ENCODE assay signal across 11 cellular contexts in genomic region chr9:77647267-77647658, GRCh38. TPM values are rescaled to one million over a fixed set of nuclear protein-coding genes. Genes with fewer than 3 reads are reported as not detected.
DNase-seq lines count a peak whose midpoint lies in the region; ATAC-seq, FAIRE-seq and TF ChIP-seq lines count a peak whose summit lies in the region.
"Had no signal": no experiment of that assay in that cellular context is flagged by ENCODE, and none has a peak within 500 bp of the region (broad histone marks: within the 10 kb centered on the region; RNA-seq: fewer than 3 reads in every experiment).

No MANE protein-coding gene starts in this region.

- peak overlapping the region; percentile 87; the same call in 1 of the 2 replicates for H4K8ac ChIP-seq in H1 (ENCODE audit: extremely low read depth, insufficient read depth, low read length)

- no peaks in the 10 kb centered on the region for H3K27me3 ChIP-seq in liver (ENCODE audit: control insufficient read depth in 4 of 4, insufficient read depth in 4 of 4, low read length in 3 of 4)
- peaks cover 0 to 26% of the 10 kb centered on the region in 2 experiments; a peak in 3 of 5 replicates for H3K27me3 ChIP-seq in HepG2 (ENCODE audit: control insufficient read depth in 1 of 2, insufficient read depth in 2 of 2, low read length in 2 of 2)
- H3K27me3 ChIP-seq in H1 (replicated peaks in 1 of 4; ENCODE audit: control insufficient read depth in 3 of 4, extremely low read depth in 1 of 4, insufficient read depth in 3 of 4, low read length in 3 of 4): peaks cover 6 to 32% (median 21%) of the 10 kb centered on the region in 4 experiments
- H3K27me3 ChIP-seq in uterus: no peaks in the 10 kb centered on the region
- no peaks in the 10 kb centered on the region for H3K27me3 ChIP-seq in MG63

- no peak overlapping the region for H2AK5ac ChIP-seq in H1 (ENCODE audit: low read depth, low read length)

- intact Hi-C loops in HepG2 (cut with micrococcal nuclease; ENCODE audit: unreplicated experiment) (no loop called here), uterus (cut with DNase I; ENCODE audit: low total_unique reads) (loop anchor here (5.0 kb wide), 1 partner anchor 190 kb away; no protein-coding TSS in a partner anchor)

- BruUV-seq in HepG2 (replicated peaks; lab: Mats Ljungman, UMichigan): no TSS peak

- peaks cover 41 to 60% (median 52%) of the 10 kb centered on the region in 3 donors for H3K27me3 Mint-ChIP-seq in naive B cell

- H3K14ac ChIP-seq in H1 (ENCODE audit: insufficient read length): no peak overlapping the region

- no peak overlapping the region for H2BK20ac ChIP-seq in H1 (ENCODE audit: low read length)

- H3K27ac ChIP-seq in liver (ENCODE audit: low read depth in 1 of 2, low read length in 2 of 2): peak overlapping the region; percentile 55 to 67
- H3K27ac ChIP-seq in HepG2 (ENCODE audit: extremely low read length, insufficient read depth, low read length): no peak overlapping the region
- no peak overlapping the region for H3K27ac ChIP-seq in H1 (ENCODE audit: low read depth, low read length)
- peak overlapping the region; percentile 86 to 89 for H3K27ac ChIP-seq in uterus

- no peak overlapping the region for H2BK15ac ChIP-seq in H1 (ENCODE audit: low read length)

- POLR2A ChIA-PET in HepG2 (lab: Yijun Ruan, JAX): no interaction called here
- POLR2A ChIA-PET in H1 (lab: Charles Lee; ENCODE audit: partially characterized antibody): interaction anchor here (0.7 to 1.5 kb wide), 3 partner anchors 8 to 207 kb away, joined by 3 read pairs; no protein-coding TSS in a partner anchor

- no peak overlapping the region for H3K23ac ChIP-seq in H1 (ENCODE audit: insufficient read length)

- TF ChIP-seq RAD21 in liver (IDR thresholded peaks at IDR 0.05) (no peak), HepG2 (CRISPR knock-in tag; IDR thresholded peaks at IDR 0.05) (no peak), H1 (IDR thresholded peaks at IDR 0.05 in 1 of 2, conservative IDR thresholded peaks at IDR 0.05 in 1 of 2; ENCODE audit: low read depth in 2 of 2, low read length in 2 of 2) (no peak)

- peak overlapping the region; percentile 5 for H4K91ac ChIP-seq in H1 (replicated peaks; ENCODE audit: insufficient read length, low read length)

- TF ChIP-seq EP300 in HepG2 (IDR thresholded peaks at IDR 0.05; ENCODE audit: low read depth in 2 of 2, low read length in 2 of 2): no peak
- no peak for TF ChIP-seq EP300 in HepG2 (CRISPR knock-in tag; IDR thresholded peaks at IDR 0.05; ENCODE audit: borderline replicate concordance)
- TF ChIP-seq EP300 in H1 (IDR thresholded peaks at IDR 0.05; ENCODE audit: borderline replicate concordance in 1 of 2, low read depth in 2 of 2, low read length in 2 of 2): no peak

- no peaks in the 10 kb centered on the region for H3K36me3 Mint-ChIP-seq in naive B cell
- H3K36me3 Mint-ChIP-seq: CD4-positive, CD25-positive, alpha-beta regulatory T cell; stimulated activated naive B cell treated with anti-CD40 and anti-IgM and Interleukin-4, amounts not matched to agents 10 μg/mL and 1 μg/mL and 100 μg/mL, for 72 hours had no signal

- no peaks in the 10 kb centered on the region for H3K36me3 ChIP-seq in liver (ENCODE audit: control insufficient read depth in 4 of 4, insufficient read depth in 3 of 4, low read depth in 1 of 4, low read length in 3 of 4)
- H3K36me3 ChIP-seq in HepG2 (replicated peaks in 1 of 2; ENCODE audit: control insufficient read depth in 1 of 2, insufficient read depth in 2 of 2, low read length in 2 of 2): no peaks in the 10 kb centered on the region
- H3K36me3 ChIP-seq in H1 (ENCODE audit: control insufficient read depth in 2 of 4, insufficient read depth in 4 of 4, low read length in 3 of 4): no peaks in the 10 kb centered on the region
- no peaks in the 10 kb centered on the region for H3K36me3 ChIP-seq in uterus
- H3K36me3 ChIP-seq in MG63: no peaks in the 10 kb centered on the region

- H2AFZ ChIP-seq in HepG2 (ENCODE audit: low read length) (no peak overlapping the region), H1 (ENCODE audit: low read length) (peak overlapping the region; percentile 94; the same call in 1 of the 2 replicates)

- no peak for DNase-seq in HepG2 (ENCODE audit: low spot score)
- DNase-seq in H1 (ENCODE audit: low read depth in 1 of 2, low spot score in 2 of 2): no peak
- no peak for DNase-seq in naive B cell
- DNase-seq in uterus: peak in 1 of 2 donors; percentile 21
- DNase-seq in MG63: no peak
- no peak for DNase-seq in NCI-H226
- DNase-seq: CD4-positive, CD25-positive, alpha-beta regulatory T cell; NCI-H1048; stimulated activated naive B cell treated with anti-CD40 and anti-IgM and Interleukin-4, amounts not matched to agents 10 μg/mL and 1 μg/mL and 100 μg/mL, for 72 hours had no signal

- H3K4me1 ChIP-seq in liver (ENCODE audit: control insufficient read depth in 4 of 4, insufficient read depth in 4 of 4, low read length in 3 of 4) (peaks cover 3 to 19% (median 15%) of the 10 kb centered on the region in 4 donors), HepG2 (ENCODE audit: insufficient read depth, low read length) (no peaks in the 10 kb centered on the region), H1 (replicated peaks in 1 of 4; ENCODE audit: control insufficient read depth in 3 of 4, insufficient read depth in 4 of 4, low read length in 3 of 4) (peaks cover 0 to 17% (median 4%) of the 10 kb centered on the region in 4 experiments; a peak in 6 of 7 replicates), uterus (no peaks in the 10 kb centered on the region)

- no peaks in the 10 kb centered on the region for H3K79me1 ChIP-seq in H1 (ENCODE audit: low read depth, low read length)

- TF ChIP-seq POLR2A in HepG2 (IDR thresholded peaks at IDR 0.05; ENCODE audit: insufficient read depth in 1 of 2, low read depth in 2 of 2, low read length in 2 of 2) (no peak), H1 (IDR thresholded peaks at IDR 0.05; ENCODE audit: control extremely low read depth in 1 of 2, low read depth in 2 of 2, low read length in 2 of 2) (no peak), uterus (IDR thresholded peaks at IDR 0.05) (no peak)

- no peak overlapping the region for H2BK5ac ChIP-seq in H1 (ENCODE audit: low read depth, low read length)

- no peak overlapping the region for H3K4ac ChIP-seq in H1 (replicated peaks; ENCODE audit: insufficient read length, low read depth, low read length)

- H3K18ac ChIP-seq in H1 (ENCODE audit: extremely low read depth, low read length): peak overlapping the region; percentile 71

- peak overlapping the region in 1 of 6 donors; percentile 12 for H3K27ac Mint-ChIP-seq in naive B cell
- H3K27ac Mint-ChIP-seq: CD4-positive, CD25-positive, alpha-beta regulatory T cell had no signal

- no peak overlapping the region for H2BK120ac ChIP-seq in H1 (replicated peaks; ENCODE audit: low read depth, low read length)

- ATAC-seq in HepG2: no peak
- ATAC-seq in naive B cell (ENCODE audit: low read depth in 2 of 2): no peak
- ATAC-seq in HG03139 (IDR thresholded peaks at IDR 0.05; ENCODE audit: unreplicated experiment): no peak
- ATAC-seq: stimulated activated naive B cell treated with anti-CD40 and anti-IgM and Interleukin-4, amounts not matched to agents 10 μg/mL and 1 μg/mL and 100 μg/mL, for 72 hours had no signal

- H2BK12ac ChIP-seq in H1 (ENCODE audit: low read depth, low read length): peak overlapping the region; percentile 84

- H3K4me1 Mint-ChIP-seq in naive B cell: peaks cover 10 to 20% (median 16%) of the 10 kb centered on the region in 3 donors

- H3K4me2 ChIP-seq in HepG2 (ENCODE audit: low read depth, low read length) (no peak overlapping the region), H1 (ENCODE audit: insufficient read depth in 1 of 2, low read depth in 2 of 2, low read length in 2 of 2) (peak overlapping the region; percentile 87 to 96)

- H3K9ac ChIP-seq in liver (ENCODE audit: low read depth in 1 of 2, low read length in 2 of 2) (no peak overlapping the region), HepG2 (ENCODE audit: insufficient read depth, low read depth, low read length) (no peak overlapping the region), H1 (replicated peaks in 1 of 4; ENCODE audit: extremely low read depth in 1 of 4, low read depth in 3 of 4, low read length in 3 of 4) (peak overlapping the region in 2 of 4 experiments; percentile 34 to 69; a peak in 4 of 7 replicates)

- no peaks in the 10 kb centered on the region for H3K79me2 ChIP-seq in HepG2 (ENCODE audit: insufficient read depth, low read length)
- no peaks in the 10 kb centered on the region for H3K79me2 ChIP-seq in H1 (ENCODE audit: control insufficient read depth in 1 of 2, insufficient read depth in 2 of 2, low read length in 2 of 2)

- no peak for TF ChIP-seq CTCF in liver (IDR thresholded peaks at IDR 0.05; ENCODE audit: low read depth, low read length, missing input control)
- no peak for TF ChIP-seq CTCF in HepG2 (CRISPR knock-in tag; IDR thresholded peaks at IDR 0.05)
- TF ChIP-seq CTCF in H1 (IDR thresholded peaks at IDR 0.05; ENCODE audit: control extremely low read depth in 1 of 3, insufficient read depth in 1 of 3, low read depth in 1 of 3, low read length in 3 of 3): no peak
- TF ChIP-seq CTCF in uterus (IDR thresholded peaks at IDR 0.05): no peak

- no peak overlapping the region for H4K5ac ChIP-seq in H1 (ENCODE audit: insufficient read length, low read depth, low read length)

- peak overlapping the region in 6 of 8 donors; percentile 15 to 71 (median 55) for H3K4me3 Mint-ChIP-seq in naive B cell

- in situ Hi-C loops in HepG2 (cut with HindIII; ENCODE audit: extremely low pct_ligation_motif_present, low pct_unique_long_range_greater_than_20kb): no loop called here

- H3K9me3 Mint-ChIP-seq in naive B cell: no peaks in the 10 kb centered on the region
- H3K9me3 Mint-ChIP-seq: stimulated activated naive B cell treated with anti-CD40 and anti-IgM and Interleukin-4, amounts not matched to agents 10 μg/mL and 1 μg/mL and 100 μg/mL, for 72 hours had no signal

- H3K9me3 ChIP-seq in liver (ENCODE audit: control insufficient read depth in 4 of 4, low read length in 3 of 4): no peaks in the 10 kb centered on the region
- H3K9me3 ChIP-seq in HepG2 (ENCODE audit: low read length): no peaks in the 10 kb centered on the region
- H3K9me3 ChIP-seq in H1 (ENCODE audit: insufficient read depth in 2 of 2, low read depth in 1 of 2, low read length in 1 of 2): no peaks in the 10 kb centered on the region
- no peaks in the 10 kb centered on the region for H3K9me3 ChIP-seq in uterus
- H3K9me3 ChIP-seq in MG63: no peaks in the 10 kb centered on the region

- H4K20me1 ChIP-seq in HepG2 (ENCODE audit: insufficient read depth, low read length) (no peaks in the 10 kb centered on the region), H1 (replicated peaks in 1 of 2; ENCODE audit: control insufficient read depth in 1 of 2, insufficient read depth in 2 of 2, low read length in 2 of 2) (no peaks in the 10 kb centered on the region)

- 63% methylated on average over 23 of the region's 23 CpGs for WGBS in liver
- 91% methylated on average over 18 of the region's 23 CpGs for WGBS in HepG2 (ENCODE audit: low lambda C conversion rate)
- WGBS in H1 (ENCODE audit: extremely low coverage in 1 of 2, insufficient coverage in 1 of 2, insufficient read length in 1 of 2, insufficient replicate concordance in 2 of 2, low coverage in 1 of 2, low lambda C conversion rate in 2 of 2, missing lambda C conversion rate in 1 of 2), 2 experiments: 38% methylated on average over 19 of the region's 23 CpGs; no CpG with 5 or more reads in 1 of the 2 experiments

- H3K23me2 ChIP-seq in H1 (ENCODE audit: low read depth, low read length): peaks cover 19% of the 10 kb centered on the region

- FAIRE-seq in HepG2 (lab: Jason Lieb, UNC): no peak
- no peak for FAIRE-seq in H1 (lab: Jason Lieb, UNC)

- no peak overlapping the region for H3K56ac ChIP-seq in H1 (replicated peaks; ENCODE audit: insufficient read length, low read depth, low read length)

- CTCF ChIA-PET in HepG2 (lab: Yijun Ruan, JAX; ENCODE audit: low intra/inter-chr PET ratio, low total read pairs) (no interaction called here), H1 (lab: Charles Lee; ENCODE audit: partially characterized antibody) (interaction anchor here (0.6 to 7.9 kb wide), 15 partner anchors 9 to 388 kb away, joined by 3 to 102 read pairs (median 4); no protein-coding TSS in a partner anchor)

- peak overlapping the region in 2 of 3 donors; percentile 8 to 63 for H3K4me3 ChIP-seq in liver (ENCODE audit: low read depth in 1 of 3, low read length in 3 of 3)
- no peak overlapping the region for H3K4me3 ChIP-seq in HepG2 (replicated peaks in 1 of 3; ENCODE audit: insufficient read depth in 1 of 3, low read depth in 2 of 3, low read length in 3 of 3)
- H3K4me3 ChIP-seq in H1 (ENCODE audit: extremely low read depth in 1 of 4, insufficient read depth in 2 of 4, low read depth in 3 of 4, low read length in 4 of 4): peak overlapping the region; percentile 47 to 79 (median 75)
- peak overlapping the region; percentile 59 to 70 for H3K4me3 ChIP-seq in uterus
- no peak overlapping the region for H3K4me3 ChIP-seq in MG63

RNA-seq across cellular contexts. Expression of gene GNA14, which starts 0.9 kb away (rescaled TPM):
- total RNA-seq in liver (1 to 10 TPM; 1.1 to 5.4 TPM), HepG2 (2016; rRNA removed; fragmentation: Illumina TruSeq; extraction: Trizol) (not detected in 2 replicates), uterus (10 to 100 TPM; 11.3 to 23.6 (median 16.2) TPM)
- polyA plus RNA-seq in liver (1 to 10 TPM; 2.6 to 3.3 TPM), HepG2 (2011; rRNA removed) (not detected in 2 replicates), H1 (2011; rRNA removed) (3.8 and 6.3 TPM in 2 replicates), naive B cell (ENCODE audit: low read depth in 6 of 6) (not detected)
- not detected in 2 replicates for total RNA-seq in HepG2 (2016; cell fraction: cytosol; rRNA removed; fragmentation: Illumina TruSeq; extraction: Trizol; ENCODE audit: low read depth)
- not detected in 2 replicates for total RNA-seq in HepG2 (2016; cell fraction: insoluble cytoplasmic fraction; rRNA removed; fragmentation: Illumina TruSeq; extraction: Trizol)
- not detected in 2 replicates for total RNA-seq in HepG2 (2016; cell fraction: membrane; rRNA removed; fragmentation: Illumina TruSeq; extraction: Trizol)
- total RNA-seq in HepG2 (2016; cell fraction: nucleus; rRNA removed; fragmentation: Illumina TruSeq; extraction: Trizol): not detected in 2 replicates
- polyA plus RNA-seq in HepG2 (2011; cell fraction: cytosol; rRNA removed): 0.04 and 0.09 TPM in 2 replicates
- polyA plus RNA-seq in HepG2 (2011; cell fraction: nucleus; rRNA removed): 0.06 and 0.09 TPM in 2 replicates
- polyA plus RNA-seq in HepG2 (2012): not detected in 2 replicates
- polyA plus RNA-seq in HepG2 (2016; cell fraction: cytosol; fragmentation: Illumina TruSeq; extraction: Trizol; ENCODE audit: low read depth): not detected in 2 replicates
- polyA plus RNA-seq in HepG2 (2016; cell fraction: insoluble cytoplasmic fraction; fragmentation: Illumina TruSeq; extraction: Trizol; ENCODE audit: low read depth): 0.09 TPM in 1 of 2 replicates, not detected in the other
- polyA plus RNA-seq in HepG2 (2016; cell fraction: membrane; fragmentation: Illumina TruSeq; extraction: Trizol; ENCODE audit: low read depth): not detected in 2 replicates
- polyA plus RNA-seq in HepG2 (2016; cell fraction: nucleus; fragmentation: Illumina TruSeq; extraction: Trizol; ENCODE audit: insufficient read depth, low read depth): not detected in 2 replicates
- not detected in 2 replicates for polyA minus RNA-seq in HepG2 (2011; rRNA and poly(A)+ RNA removed; ENCODE audit: low replicate concordance)
- not detected in 2 replicates for polyA minus RNA-seq in HepG2 (2011; cell fraction: cytosol; rRNA and poly(A)+ RNA removed)
- not detected in 2 replicates for polyA minus RNA-seq in HepG2 (2011; cell fraction: nucleus; rRNA and poly(A)+ RNA removed)
- total RNA-seq in H1 (2021; fragmentation: NEBNext Ultra II Directional; extraction: Animal tissue kit (Norgen Biotek cat#: 25700)): 3.2 and 3.4 TPM in 2 replicates
- 4.3 TPM for polyA plus RNA-seq in H1 (2011; cell fraction: cytosol; rRNA removed)
- polyA plus RNA-seq in H1 (2011; cell fraction: nucleus; rRNA removed): 3.2 TPM
- polyA plus RNA-seq in H1 (2012, experiment 1 of 2): 4.8 to 6.9 TPM (median 5.5 TPM) in 4 replicates
- polyA plus RNA-seq in H1 (2012, experiment 2 of 2): 1.5 TPM
- polyA plus RNA-seq in H1 (2013, experiment 1 of 2): 11.6 TPM
- polyA plus RNA-seq in H1 (2013, experiment 2 of 2): 11.7 TPM
- polyA minus RNA-seq in H1 (2011; rRNA and poly(A)+ RNA removed): 5.0 and 7.8 TPM in 2 replicates
- polyA minus RNA-seq in H1 (2011; cell fraction: cytosol; rRNA and poly(A)+ RNA removed): 2.6 TPM
- 4.8 TPM for polyA minus RNA-seq in H1 (2011; cell fraction: nucleus; rRNA and poly(A)+ RNA removed)
- total RNA-seq in MG63 (2014; rRNA removed; shearing (Covaris generic); ENCODE audit: low replicate concordance): not detected in 2 replicates
- total RNA-seq: CD4-positive, CD25-positive, alpha-beta regulatory T cell had no signal
- polyA plus RNA-seq: CD4-positive, CD25-positive, alpha-beta regulatory T cell had no signal

Comparison
In these comparisons a context has a peak if more than half of its experiments do, and no peak if none do; other contexts are left out.
1. H3K27ac ChIP-seq: peak in liver (2 of 2) and uterus (2 of 2); none in HepG2 (single experiment) and H1 (single experiment).
2. H3K4me3 ChIP-seq: peak in liver (2 of 3), H1 (4 of 4) and uterus (2 of 2); none in HepG2 (0 of 3) and MG63 (single experiment).